ENCODE assay signal across 25 cellular contexts in genomic region chr3:98982336-98982735, GRCh38.
DNase-seq lines count a peak whose midpoint lies in the region; ATAC-seq, FAIRE-seq and TF ChIP-seq lines count a peak whose summit lies in the region.
"Had no signal": no experiment of that assay in that cellular context is flagged by ENCODE, and none has a peak within 500 bp of the region (broad histone marks: within the 10 kb centered on the region; RNA-seq: fewer than 3 reads in every experiment).

No MANE protein-coding gene starts in this region.

- H3K9ac ChIP-seq in SK-N-SH, result peak overlapping the region; percentile 74

- no peaks in the 10 kb centered on the region for H3K4me1 Mint-ChIP-seq in activated T-helper 1 cell treated with anti-CD3 and anti-CD28 coated beads, Interleukin-12 subunit alpha, Interleukin-12 subunit beta, Interleukin-2, Interleukin-4 antibody, amounts not matched to agents 30 ng/mL and 10 ng/mL and 1 ng/mL, durations not matched to agents 14 hours and 24 hours and 36 hours (ENCODE audit: low read depth)
- peaks cover 1% of the 10 kb centered on the region for H3K4me1 Mint-ChIP-seq in activated T-cell treated with anti-CD3 and anti-CD28 coated beads, Interleukin-2, amount 50 U/mL, for 4 hours (ENCODE audit: low read depth)
- H3K4me1 Mint-ChIP-seq: stimulated activated naive B cell treated with anti-CD40 and anti-IgM and Interleukin-4, amounts not matched to agents 10 μg/mL and 1 μg/mL and 100 μg/mL, for 72 hours; T-helper 17 cell had no signal

- H3K9me3 Mint-ChIP-seq in activated T-helper 1 cell treated with anti-CD3 and anti-CD28 coated beads, Interleukin-12 subunit alpha, Interleukin-12 subunit beta, Interleukin-2, Interleukin-4 antibody, amounts not matched to agents 30 ng/mL and 10 ng/mL and 1 ng/mL, durations not matched to agents 14 hours and 24 hours and 36 hours, result no peaks in the 10 kb centered on the region
- H3K9me3 Mint-ChIP-seq in activated T-cell treated with anti-CD3 and anti-CD28 coated beads, Interleukin-2, amount 50 U/mL, for 4 hours, result no peaks in the 10 kb centered on the region
- H3K9me3 Mint-ChIP-seq: brain, WTC11 had no signal

- H3K27ac ChIP-seq in SK-N-SH (ENCODE audit: low read depth in 2 of 2, low read length in 1 of 2), result peak overlapping the region; percentile 55 to 94
- H3K27ac ChIP-seq: coronary artery, neutrophil, right atrium auricular region, thoracic aorta had no signal

- no peak for TF ChIP-seq POLR2A in H54 (IDR thresholded peaks at IDR 0.05; ENCODE audit: low read depth, low read length)

- no peak overlapping the region for H3K27ac Mint-ChIP-seq in activated T-helper 1 cell treated with anti-CD3 and anti-CD28 coated beads, Interleukin-12 subunit alpha, Interleukin-12 subunit beta, Interleukin-2, Interleukin-4 antibody, amounts not matched to agents 30 ng/mL and 10 ng/mL and 1 ng/mL, durations not matched to agents 14 hours and 24 hours and 36 hours
- H3K27ac Mint-ChIP-seq: stimulated activated naive B cell treated with anti-CD40 and anti-IgM and Interleukin-4, amounts not matched to agents 10 μg/mL and 1 μg/mL and 100 μg/mL, for 72 hours; T-helper 17 cell; WTC11 had no signal

- H4K20me1 ChIP-seq in SK-N-SH (ENCODE audit: insufficient read depth), result no peaks in the 10 kb centered on the region

- H3K27me3 Mint-ChIP-seq in activated T-helper 1 cell treated with anti-CD3 and anti-CD28 coated beads, Interleukin-12 subunit alpha, Interleukin-12 subunit beta, Interleukin-2, Interleukin-4 antibody, amounts not matched to agents 30 ng/mL and 10 ng/mL and 1 ng/mL, durations not matched to agents 14 hours and 24 hours and 36 hours (ENCODE audit: insufficient read depth), result peaks cover 7% of the 10 kb centered on the region
- H3K27me3 Mint-ChIP-seq in activated T-cell treated with anti-CD3 and anti-CD28 coated beads, Interleukin-2, amount 50 U/mL, for 4 hours (ENCODE audit: low read depth), result no peaks in the 10 kb centered on the region
- H3K27me3 Mint-ChIP-seq: brain had no signal

- no peak for ATAC-seq in activated T-cell treated with anti-CD3 and anti-CD28 coated beads, Interleukin-2, amount 50 U/mL, for 4 hours
- ATAC-seq: left cardiac atrium; stimulated activated naive B cell treated with anti-CD40 and anti-IgM and Interleukin-4, amounts not matched to agents 10 μg/mL and 1 μg/mL and 100 μg/mL, for 72 hours; T-helper 17 cell; WTC11 had no signal

- H3K4me3 Mint-ChIP-seq in activated T-helper 1 cell treated with anti-CD3 and anti-CD28 coated beads, Interleukin-12 subunit alpha, Interleukin-12 subunit beta, Interleukin-2, Interleukin-4 antibody, amounts not matched to agents 30 ng/mL and 10 ng/mL and 1 ng/mL, durations not matched to agents 14 hours and 24 hours and 36 hours, result no peak overlapping the region
- no peak overlapping the region for H3K4me3 Mint-ChIP-seq in activated T-cell treated with anti-CD3 and anti-CD28 coated beads, Interleukin-2, amount 50 U/mL, for 4 hours
- H3K4me3 Mint-ChIP-seq: stimulated activated naive B cell treated with anti-CD40 and anti-IgM and Interleukin-4, amounts not matched to agents 10 μg/mL and 1 μg/mL and 100 μg/mL, for 72 hours; T-helper 17 cell; WTC11 had no signal

- H3K79me2 ChIP-seq in SK-N-SH (ENCODE audit: insufficient read depth), result peaks cover 64% of the 10 kb centered on the region

- no peak; a peak in 1 of 4 replicates for TF ChIP-seq EP300 in SK-N-SH (IDR thresholded peaks at IDR 0.05; ENCODE audit: borderline replicate concordance in 1 of 2, low read depth in 1 of 2, low read length in 1 of 2)

- no peaks in the 10 kb centered on the region for H3K9me2 ChIP-seq in SK-N-SH

- TF ChIP-seq CTCF in SK-N-SH (IDR thresholded peaks at IDR 0.05) (no peak), retinal pigment epithelial cell (conservative IDR thresholded peaks at IDR 0.05; ENCODE audit: low read depth, low read length) (no peak)

- POLR2A ChIA-PET in SK-N-SH (lab: Yijun Ruan, JAX), result no interaction called here

- DNase-seq in H54 (ENCODE audit: insufficient read length, low spot score), result no peak
- DNase-seq in SK-N-SH, result no peak
- peak; percentile 55 for DNase-seq in iris pigment epithelial cell (ENCODE audit: low read depth)
- DNase-seq in retinal pigment epithelial cell (ENCODE audit: low read depth), result no peak
- no peak for DNase-seq in hippocampal formation (lab: John Stamatoyannopoulos, UW)
- no peak for DNase-seq in NCI-H524 (lab: John Stamatoyannopoulos, UW)
- DNase-seq in activated T-helper 1 cell treated with anti-CD3 and anti-CD28 coated beads, Interleukin-12 subunit alpha, Interleukin-12 subunit beta, Interleukin-2, Interleukin-4 antibody, amounts not matched to agents 30 ng/mL and 10 ng/mL and 1 ng/mL, durations not matched to agents 14 hours and 24 hours and 36 hours (ENCODE audit: low spot score), result no peak
- DNase-seq in activated T-cell treated with anti-CD3 and anti-CD28 coated beads, Interleukin-2, amount 50 U/mL, for 4 hours, result no peak
- DNase-seq: activated CD4-positive, alpha-beta T cell treated with anti-CD3 and anti-CD28 coated beads, Interleukin-2, amount 50 U/mL, for 48 hours; activated naive CD4-positive, alpha-beta T cell treated with anti-CD3 and anti-CD28 coated beads, Interleukin-2, amount 50 U/mL, for 16 hours; AML-193; DMS79 treated with DMSO at 0.1 percent for 48 hours; foreskin melanocyte; left cardiac atrium; NCI-H2107; NCI-H510A treated with DMSO at 0.1 percent for 48 hours; SIG-M5; stimulated activated naive B cell treated with anti-CD40 and anti-IgM and Interleukin-4, amounts not matched to agents 10 μg/mL and 1 μg/mL and 100 μg/mL, for 72 hours; T-helper 17 cell had no signal

- no peaks in the 10 kb centered on the region for H3K36me3 Mint-ChIP-seq in activated T-helper 1 cell treated with anti-CD3 and anti-CD28 coated beads, Interleukin-12 subunit alpha, Interleukin-12 subunit beta, Interleukin-2, Interleukin-4 antibody, amounts not matched to agents 30 ng/mL and 10 ng/mL and 1 ng/mL, durations not matched to agents 14 hours and 24 hours and 36 hours (ENCODE audit: low read depth)
- H3K36me3 Mint-ChIP-seq in activated T-cell treated with anti-CD3 and anti-CD28 coated beads, Interleukin-2, amount 50 U/mL, for 4 hours (ENCODE audit: insufficient read depth), result no peaks in the 10 kb centered on the region
- H3K36me3 Mint-ChIP-seq: brain; stimulated activated naive B cell treated with anti-CD40 and anti-IgM and Interleukin-4, amounts not matched to agents 10 μg/mL and 1 μg/mL and 100 μg/mL, for 72 hours; WTC11 had no signal

- WGBS in SK-N-SH (ENCODE audit: low lambda C conversion rate), result 18% methylated on average over 2 of the region's 2 CpGs

- H3K27me3 ChIP-seq in SK-N-SH (ENCODE audit: insufficient read depth), result no peaks in the 10 kb centered on the region
- H3K27me3 ChIP-seq: neutrophil, right atrium auricular region had no signal

- peak overlapping the region; percentile 64 for H2AFZ ChIP-seq in SK-N-SH (ENCODE audit: low read depth)

- H3F3A ChIP-seq in SK-N-SH (replicated peaks; ENCODE audit: insufficient read depth), result peaks cover 68% of the 10 kb centered on the region

- peaks cover 11 to 40% of the 10 kb centered on the region in 2 experiments for H3K4me1 ChIP-seq in SK-N-SH (ENCODE audit: control insufficient read depth in 1 of 2, insufficient read depth in 2 of 2, low read depth in 1 of 2, low read length in 1 of 2)

- peak; percentile 87 for FAIRE-seq in H54 (lab: Jason Lieb, UNC)

- CTCF ChIA-PET in SK-N-SH (lab: Yijun Ruan, JAX), result interaction anchor here (0.7 to 5.2 kb wide), 6 partner anchors 12 to 188 kb away, joined by 3 to 54 read pairs (median 4); no protein-coding TSS in a partner anchor

- peaks cover 0 to 17% of the 10 kb centered on the region in 2 experiments for H3K36me3 ChIP-seq in SK-N-SH (replicated peaks in 1 of 2; ENCODE audit: control insufficient read depth in 1 of 2, insufficient read depth in 2 of 2, low read length in 1 of 2)
- H3K36me3 ChIP-seq: neutrophil, right atrium auricular region, thoracic aorta had no signal

- no peak for TF ChIP-seq RAD21 in SK-N-SH (IDR thresholded peaks at IDR 0.05; ENCODE audit: low read length)

- H3K4me2 ChIP-seq in SK-N-SH, result peak overlapping the region; percentile 70

- H3K9me3 ChIP-seq in SK-N-SH, result no peaks in the 10 kb centered on the region
- H3K9me3 ChIP-seq: neutrophil, right atrium auricular region, thoracic aorta had no signal

- peak overlapping the region; percentile 12 to 60; a peak in 3 of 4 replicates for H3K4me3 ChIP-seq in SK-N-SH (ENCODE audit: low read depth in 2 of 2, low read length in 1 of 2)
- H3K4me3 ChIP-seq in retinal pigment epithelial cell (ENCODE audit: low read length), result peak overlapping the region; percentile 8
- H3K4me3 ChIP-seq: coronary artery, right atrium auricular region, thoracic aorta had no signal

- intact Hi-C loops in activated T-helper 1 cell treated with anti-CD3 and anti-CD28 coated beads, Interleukin-12 subunit alpha, Interleukin-12 subunit beta, Interleukin-2, Interleukin-4 antibody, amounts not matched to agents 30 ng/mL and 10 ng/mL and 1 ng/mL, durations not matched to agents 14 hours and 24 hours and 36 hours (cut with micrococcal nuclease), result no loop called here

TF ChIP-seq in SK-N-SH, 30 proteins besides CTCF, POLR2A, EP300 and RAD21:
- TF ChIP-seq TAF1 (IDR thresholded peaks at IDR 0.05; ENCODE audit: borderline replicate concordance, low read depth, low read length) (peak; percentile 44; the same call in 1 of the 2 replicates), TCF12 (IDR thresholded peaks at IDR 0.05) (peak; percentile 40; the same call in 1 of the 2 replicates), FOXM1 (IDR thresholded peaks at IDR 0.05; ENCODE audit: low read depth) (no peak)
